ENCODE assay signal across 2 cellular contexts in the genomic region with DNA sequence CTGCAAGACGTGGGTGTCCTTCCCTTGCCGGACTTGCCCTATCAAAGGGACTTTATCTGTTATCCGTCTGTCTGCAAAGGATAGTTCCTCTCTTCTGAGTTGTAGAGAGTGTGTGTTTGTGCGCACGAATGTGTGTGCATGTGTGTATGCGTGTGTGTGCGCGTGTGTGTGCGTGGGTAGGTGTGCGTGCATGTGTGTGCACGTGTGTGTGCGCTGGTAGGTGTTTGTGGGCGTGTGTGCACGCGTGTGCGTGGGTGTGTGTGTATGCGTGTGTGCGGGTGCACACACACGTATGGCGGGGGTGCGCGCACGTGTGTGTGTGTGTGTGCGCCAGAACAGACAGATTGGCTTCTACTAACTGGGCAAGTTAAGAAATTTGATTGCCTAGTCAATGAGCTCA.
TF ChIP-seq lines count a peak whose summit lies in the region.

No MANE protein-coding gene starts in this region.

TF ChIP-seq in HEK293, 187 proteins besides CTCF, POLR2A, EP300 and RAD21:
- TF ChIP-seq GLIS1 (tag by site-specific recombination; IDR thresholded peaks at IDR 0.05) (no peak), ZFHX2 (tag by site-specific recombination; conservative IDR thresholded peaks at IDR 0.05) (peak; percentile 83), ZNF416 (tag by site-specific recombination; IDR thresholded peaks at IDR 0.05) (no peak), EGR2 (tag by site-specific recombination; IDR thresholded peaks at IDR 0.05; ENCODE audit: low read depth) (peak; percentile 68; the same call in 1 of the 2 replicates), ZNF843 (tag by site-specific recombination; IDR thresholded peaks at IDR 0.05) (no peak), ZNF701 (tag by site-specific recombination; IDR thresholded peaks at IDR 0.05) (no peak), ZNF549 (tag by site-specific recombination; IDR thresholded peaks at IDR 0.05) (no peak), ZNF24 (tag by site-specific recombination; IDR thresholded peaks at IDR 0.05) (no peak), ZNF426 (tag by site-specific recombination; IDR thresholded peaks at IDR 0.05) (no peak), SCRT1 (tag by site-specific recombination; IDR thresholded peaks at IDR 0.05; ENCODE audit: borderline replicate concordance) (no peak)
- TF ChIP-seq, protein P1, sequence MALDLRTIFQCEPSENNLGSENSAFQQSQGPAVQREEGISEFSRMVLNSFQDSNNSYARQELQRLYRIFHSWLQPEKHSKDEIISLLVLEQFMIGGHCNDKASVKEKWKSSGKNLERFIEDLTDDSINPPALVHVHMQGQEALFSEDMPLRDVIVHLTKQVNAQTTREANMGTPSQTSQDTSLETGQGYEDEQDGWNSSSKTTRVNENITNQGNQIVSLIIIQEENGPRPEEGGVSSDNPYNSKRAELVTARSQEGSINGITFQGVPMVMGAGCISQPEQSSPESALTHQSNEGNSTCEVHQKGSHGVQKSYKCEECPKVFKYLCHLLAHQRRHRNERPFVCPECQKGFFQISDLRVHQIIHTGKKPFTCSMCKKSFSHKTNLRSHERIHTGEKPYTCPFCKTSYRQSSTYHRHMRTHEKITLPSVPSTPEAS (tag by site-specific recombination; IDR thresholded peaks at IDR 0.05) = peak; percentile 96

TF ChIP-seq in H1, 55 proteins besides CTCF, POLR2A, EP300 and RAD21:
- no peak for TF ChIP-seq SUZ12 (IDR thresholded peaks at IDR 0.05; ENCODE audit: low read length)
- TF ChIP-seq RBBP5 (IDR thresholded peaks at IDR 0.05; ENCODE audit: borderline replicate concordance, low read depth, low read length) = no peak
- no peak for TF ChIP-seq YY1 (IDR thresholded peaks at IDR 0.05; ENCODE audit: low read depth, low read length)
- no peak for TF ChIP-seq NANOG (IDR thresholded peaks at IDR 0.05; ENCODE audit: insufficient read depth, low read depth, low read length, poor library complexity, severe bottlenecking)
- TF ChIP-seq BACH1 (IDR thresholded peaks at IDR 0.05; ENCODE audit: low read length) = no peak
- TF ChIP-seq TBP (IDR thresholded peaks at IDR 0.05; ENCODE audit: low read depth, low read length) = no peak
